In genomic region chr22:45579806-45580702, GRCh38 we compare ENCODE assay signal across 25 cellular contexts.
"Had no signal": no experiment of that assay in that cellular context is flagged by ENCODE, and none has a peak within 500 bp of the region (broad histone marks: within the 10 kb centered on the region; RNA-seq: fewer than 3 reads in every experiment).

No MANE protein-coding gene starts in this region.

- H3K4me1 ChIP-seq: breast epithelium, colonic mucosa, parathyroid adenoma, right lobe of liver, uterus had no signal

- ATAC-seq: activated CD4-positive, CD25-positive, alpha-beta regulatory T cell treated with anti-CD3 and anti-CD28 coated beads, Interleukin-2, amount 50 U/mL, for 24 hours; activated T-helper 17 cell treated with anti-CD3 and anti-CD28 coated beads, Interleukin-2, amount 50 U/mL, for 72 hours had no signal

- H3K4me3 Mint-ChIP-seq: activated naive CD8-positive, alpha-beta T cell; activated T-cell treated with anti-CD3 and anti-CD28 coated beads, Interleukin-2, amount 50 U/mL, for 24 hours; activated T-helper 17 cell treated with anti-CD3 and anti-CD28 coated beads, Interleukin-2, amount 50 U/mL, for 72 hours; central memory CD8-positive, alpha-beta T cell; nephron had no signal

- H3K9me3 Mint-ChIP-seq: activated T-cell treated with anti-CD3 and anti-CD28 coated beads, Interleukin-2, amount 50 U/mL, for 24 hours; activated T-helper 17 cell treated with anti-CD3 and anti-CD28 coated beads, Interleukin-2, amount 50 U/mL, for 72 hours; nephron had no signal

- H3K4me3 ChIP-seq: adrenal gland, breast epithelium, colonic mucosa, dorsolateral prefrontal cortex, esophagus muscularis mucosa, left ventricle myocardium inferior, right lobe of liver, skin epidermis, tibial nerve, uterus had no signal

- H3K36me3 ChIP-seq: adrenal gland, breast epithelium, colonic mucosa, left ventricle myocardium inferior, right lobe of liver, uterus had no signal

- H3K27ac Mint-ChIP-seq: activated naive CD8-positive, alpha-beta T cell; activated T-cell treated with anti-CD3 and anti-CD28 coated beads, Interleukin-2, amount 50 U/mL, for 24 hours; activated T-helper 17 cell treated with anti-CD3 and anti-CD28 coated beads, Interleukin-2, amount 50 U/mL, for 72 hours had no signal

- H3K9me3 ChIP-seq: adrenal gland, breast epithelium, colonic mucosa, esophagus muscularis mucosa, left ventricle myocardium inferior, right lobe of liver, tibial nerve, uterus had no signal

- H3K36me3 Mint-ChIP-seq: activated naive CD8-positive, alpha-beta T cell had no signal

- DNase-seq: activated CD8-positive, alpha-beta memory T cell treated with anti-CD3 and anti-CD28 coated beads for 24 hours; activated CD8-positive, alpha-beta memory T cell treated with anti-CD3 and anti-CD28 coated beads, Interleukin-2, amount 50 U/mL, for 4 hours; activated naive CD4-positive, alpha-beta T cell; activated T-cell treated with anti-CD3 and anti-CD28 coated beads, Interleukin-2, amount 50 U/mL, for 24 hours; adrenal gland; colonic mucosa; dorsolateral prefrontal cortex; glutamatergic neuron; hippocampal formation; left ventricle myocardium inferior; right lobe of liver; stimulated activated CD4-positive, alpha-beta T cell treated with anti-CD3 and anti-CD28 coated beads, Interleukin-15, amount 100 ng/mL, for 24 hours; stimulated activated CD8-positive, alpha-beta memory T cell treated with anti-CD3 and anti-CD28 coated beads, Interleukin-4, amount 100 ng/mL, for 48 hours; stimulated activated naive CD4-positive, alpha-beta T cell treated with Interleukin-2 at 50 U/mL for 16 hours; uterus had no signal

- H3K9ac ChIP-seq: parathyroid adenoma had no signal

- H3K27ac ChIP-seq: breast epithelium, colonic mucosa, dorsolateral prefrontal cortex, esophagus muscularis mucosa, left ventricle myocardium inferior, parathyroid adenoma, right lobe of liver, skin epidermis, tibial nerve, uterus had no signal

- H2AFZ ChIP-seq: parathyroid adenoma had no signal

- H3K27me3 ChIP-seq: breast epithelium, colonic mucosa, right lobe of liver, uterus had no signal
